21 cellular contexts compared by ENCODE assay signal in the genomic region with DNA sequence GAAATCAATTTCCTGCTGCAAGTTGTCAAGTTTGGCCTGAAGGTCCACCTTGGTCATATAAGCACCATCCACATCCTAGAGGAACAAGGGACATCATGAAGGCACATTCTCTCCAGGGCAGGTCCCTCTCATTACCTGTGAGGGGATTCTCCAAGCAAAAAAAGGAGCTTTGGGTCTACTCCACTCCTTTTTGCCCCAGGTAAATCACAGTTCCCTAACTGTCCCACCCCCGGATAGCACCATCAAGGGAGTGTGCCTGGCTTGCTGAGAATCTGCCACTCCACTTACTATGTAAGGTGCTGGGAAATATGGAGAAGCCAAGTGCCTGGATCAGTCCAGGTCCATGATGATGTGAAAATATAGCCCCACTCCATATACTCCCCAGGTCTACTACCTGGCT. TPM values are rescaled to one million over a fixed set of nuclear protein-coding genes. Genes with fewer than 3 reads are reported as not detected.
DNase-seq lines count a peak whose midpoint lies in the region; ATAC-seq and TF ChIP-seq lines count a peak whose summit lies in the region.
"Had no signal": no experiment of that assay in that cellular context is flagged by ENCODE, and none has a peak within 500 bp of the region (broad histone marks: within the 10 kb centered on the region; RNA-seq: fewer than 3 reads in every experiment).

No MANE protein-coding gene starts in this region.

- H3K9me3 ChIP-seq in suprapubic skin: no peaks in the 10 kb centered on the region
- H3K9me3 ChIP-seq: BLaER1 had no signal

- no peak for ATAC-seq in GM21367 (IDR thresholded peaks at IDR 0.05; ENCODE audit: unreplicated experiment)
- ATAC-seq: GM12878, GM23338, HCT116 had no signal

- no peak for DNase-seq in T-helper 2 cell treated with Interferon-gamma antibody and Interleukin-4, amounts not matched to agents 5 μg/mL and 100 μg/mL, for 36 hours (ENCODE audit: low spot score)
- DNase-seq in T-helper 2 cell: no peak
- DNase-seq in lower leg skin (ENCODE audit: low spot score in 2 of 2): no peak
- DNase-seq in suprapubic skin (ENCODE audit: low spot score in 2 of 2): no peak
- no peak for DNase-seq in substantia nigra (lab: John Stamatoyannopoulos, UW)
- DNase-seq: CD4-positive, CD25-positive, alpha-beta regulatory T cell; CD8-positive, alpha-beta memory T cell; DMS 273 treated with DMSO at 0.1 percent for 48 hours; DMS79; EL; GDM1; H9 had no signal

- TF ChIP-seq EP300 in suprapubic skin (IDR thresholded peaks at IDR 0.05): no peak

- peaks cover 59% of the 10 kb centered on the region for H3K4me1 Mint-ChIP-seq in T-helper 2 cell treated with Interferon-gamma antibody and Interleukin-4, amounts not matched to agents 5 μg/mL and 100 μg/mL, for 36 hours (ENCODE audit: low read depth)
- H3K4me1 Mint-ChIP-seq: B cell, GM23338, H9 had no signal

- peak overlapping the region; percentile 16 for H3K4me3 Mint-ChIP-seq in T-helper 2 cell treated with Interferon-gamma antibody and Interleukin-4, amounts not matched to agents 5 μg/mL and 100 μg/mL, for 36 hours
- H3K4me3 Mint-ChIP-seq: B cell, GM23338, H9 had no signal

- peaks cover 14% of the 10 kb centered on the region for H3K4me1 ChIP-seq in suprapubic skin
- H3K4me1 ChIP-seq: BLaER1 had no signal

- TF ChIP-seq CTCF in lower leg skin (IDR thresholded peaks at IDR 0.05) (no peak), suprapubic skin (IDR thresholded peaks at IDR 0.05) (no peak)

- peaks cover 3% of the 10 kb centered on the region for H3K36me3 Mint-ChIP-seq in T-helper 2 cell treated with Interferon-gamma antibody and Interleukin-4, amounts not matched to agents 5 μg/mL and 100 μg/mL, for 36 hours (ENCODE audit: low read depth)
- H3K36me3 Mint-ChIP-seq: CD4-positive, CD25-positive, alpha-beta regulatory T cell; CD8-positive, alpha-beta memory T cell had no signal

- H3K27me3 Mint-ChIP-seq in T-helper 2 cell treated with Interferon-gamma antibody and Interleukin-4, amounts not matched to agents 5 μg/mL and 100 μg/mL, for 36 hours (ENCODE audit: low read depth): peaks cover 8% of the 10 kb centered on the region

- 73 to 76% methylated on average over 1 of the region's 1 CpG for WGBS in lower leg skin, 2 donors
- 86% methylated on average over 1 of the region's 1 CpG for WGBS in suprapubic skin

- peak overlapping the region; percentile 44 for H3K27ac ChIP-seq in suprapubic skin
- H3K27ac ChIP-seq in substantia nigra (ENCODE audit: low read depth, low read length, poor library complexity, severe bottlenecking): no peak overlapping the region
- H3K27ac ChIP-seq: 22Rv1, BLaER1, C4-2B had no signal

- H3K27me3 ChIP-seq in suprapubic skin: peaks cover 7% of the 10 kb centered on the region
- H3K27me3 ChIP-seq: BLaER1 had no signal

- H3K9me3 Mint-ChIP-seq in T-helper 2 cell treated with Interferon-gamma antibody and Interleukin-4, amounts not matched to agents 5 μg/mL and 100 μg/mL, for 36 hours: no peaks in the 10 kb centered on the region
- H3K9me3 Mint-ChIP-seq: CD8-positive, alpha-beta memory T cell; GM23338; H9 had no signal

- intact Hi-C loops in lower leg skin (cut with DNase I; ENCODE audit: low total_unique reads): no loop called here

- no peak overlapping the region for H3K27ac Mint-ChIP-seq in T-helper 2 cell treated with Interferon-gamma antibody and Interleukin-4, amounts not matched to agents 5 μg/mL and 100 μg/mL, for 36 hours
- H3K27ac Mint-ChIP-seq: B cell; CD4-positive, CD25-positive, alpha-beta regulatory T cell; GM23338; H9 had no signal

- no peaks in the 10 kb centered on the region for H3K36me3 ChIP-seq in suprapubic skin
- H3K36me3 ChIP-seq: BLaER1 had no signal

- TF ChIP-seq POLR2A in lower leg skin (IDR thresholded peaks at IDR 0.05): no peak
- TF ChIP-seq POLR2A in suprapubic skin (IDR thresholded peaks at IDR 0.05): no peak

- H3K4me3 ChIP-seq in lower leg skin (ENCODE audit: low read depth, poor library complexity, severe bottlenecking) (peak overlapping the region; percentile 7), suprapubic skin (peak overlapping the region; percentile 39)
- H3K4me3 ChIP-seq: BLaER1, GM12878, GM23338 had no signal

RNA-seq across cellular contexts. Expression of gene KRT1, which starts 2.5 kb away (rescaled TPM):
- total RNA-seq in lower leg skin (1,000 to 10,000 TPM; 5,671 to 8,911 (median 6,268) TPM), suprapubic skin (1,000 to 10,000 TPM; 4,815 to 9,656 (median 5,822) TPM)
- total RNA-seq: B cell; CD8-positive, alpha-beta memory T cell; GM12878; GM23338; H4; H9 had no signal

RNA-seq across cellular contexts. Expression of gene KRT77, which starts 25.7 kb away (rescaled TPM):
- total RNA-seq in lower leg skin: 100 to 1,000 TPM; 122 to 659 (median 243) TPM
- 100 to 1,000 TPM; 146 to 424 (median 275) TPM for total RNA-seq in suprapubic skin
- total RNA-seq: B cell; CD4-positive, CD25-positive, alpha-beta regulatory T cell; CD8-positive, alpha-beta memory T cell; GM12878; GM23338; H4; H9 had no signal

RNA-seq across cellular contexts. Expression of gene KRT2, which starts 25.7 kb away (rescaled TPM):
- 1,000 to 10,000 TPM; 1,166 to 2,212 (median 1,643) TPM for total RNA-seq in lower leg skin
- 1,000 to 10,000 TPM in 2 of 4 donors, 100 to 1,000 TPM in 2; 357 to 1,953 (median 1,221) TPM for total RNA-seq in suprapubic skin
- total RNA-seq: B cell; CD8-positive, alpha-beta memory T cell; GM23338; H9 had no signal

RNA-seq across cellular contexts. Expression of gene KRT73, which starts 59.3 kb away (rescaled TPM):
- total RNA-seq in lower leg skin (10 to 100 TPM in 1 of 4 donors, 1 to 10 TPM in 3; 3.0 to 15.3 (median 6.0) TPM), suprapubic skin (10 to 100 TPM in 3 of 4 donors, 1 to 10 TPM in 1; 8.7 to 27.4 (median 17.5) TPM)
- total RNA-seq: B cell, GM12878, GM23338, H4, H9 had no signal
